Comparison of ENCODE assay signal across 9 cellular contexts in the genomic region with DNA sequence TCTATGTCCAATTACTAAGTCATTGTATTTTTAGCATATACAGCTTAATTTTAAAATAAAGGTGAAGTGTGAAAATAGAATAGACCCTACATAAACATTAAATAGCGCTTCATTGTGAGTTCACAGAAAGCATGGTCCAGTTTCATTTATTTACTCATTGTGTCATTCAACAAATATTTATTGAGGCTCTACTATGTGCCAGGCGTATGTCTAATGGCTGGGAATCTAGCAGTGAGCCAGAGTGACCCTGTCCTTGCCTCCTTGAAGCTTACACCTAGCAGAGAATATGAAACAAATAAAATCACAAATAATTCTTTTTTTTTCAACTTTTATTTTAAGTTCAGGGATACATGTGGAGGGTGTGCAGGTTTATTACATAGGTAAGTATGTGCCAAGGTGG.
"Had no signal": no experiment of that assay in that cellular context is flagged by ENCODE, and none has a peak within 500 bp of the region (broad histone marks: within the 10 kb centered on the region; RNA-seq: fewer than 3 reads in every experiment).

No MANE protein-coding gene starts in this region.

- H3K9ac ChIP-seq: GM23248, KMS-11 had no signal

- H3K4me2 ChIP-seq: KMS-11 had no signal

- H3K4me3 ChIP-seq: GM23248, HAP-1 had no signal

- H3K9me3 ChIP-seq: HAP-1 had no signal

- H3K4me1 ChIP-seq: HAP-1 had no signal

- H3K27ac ChIP-seq: GM23248, HL-60, KMS-11 had no signal

- ATAC-seq: HCT116 had no signal

- DNase-seq: GM23248, GOT3, H7, HFFc6, KBM-7 had no signal

- H3K36me3 ChIP-seq: HAP-1 had no signal

- H2AFZ ChIP-seq: GM23248 had no signal
